In the genomic region with DNA sequence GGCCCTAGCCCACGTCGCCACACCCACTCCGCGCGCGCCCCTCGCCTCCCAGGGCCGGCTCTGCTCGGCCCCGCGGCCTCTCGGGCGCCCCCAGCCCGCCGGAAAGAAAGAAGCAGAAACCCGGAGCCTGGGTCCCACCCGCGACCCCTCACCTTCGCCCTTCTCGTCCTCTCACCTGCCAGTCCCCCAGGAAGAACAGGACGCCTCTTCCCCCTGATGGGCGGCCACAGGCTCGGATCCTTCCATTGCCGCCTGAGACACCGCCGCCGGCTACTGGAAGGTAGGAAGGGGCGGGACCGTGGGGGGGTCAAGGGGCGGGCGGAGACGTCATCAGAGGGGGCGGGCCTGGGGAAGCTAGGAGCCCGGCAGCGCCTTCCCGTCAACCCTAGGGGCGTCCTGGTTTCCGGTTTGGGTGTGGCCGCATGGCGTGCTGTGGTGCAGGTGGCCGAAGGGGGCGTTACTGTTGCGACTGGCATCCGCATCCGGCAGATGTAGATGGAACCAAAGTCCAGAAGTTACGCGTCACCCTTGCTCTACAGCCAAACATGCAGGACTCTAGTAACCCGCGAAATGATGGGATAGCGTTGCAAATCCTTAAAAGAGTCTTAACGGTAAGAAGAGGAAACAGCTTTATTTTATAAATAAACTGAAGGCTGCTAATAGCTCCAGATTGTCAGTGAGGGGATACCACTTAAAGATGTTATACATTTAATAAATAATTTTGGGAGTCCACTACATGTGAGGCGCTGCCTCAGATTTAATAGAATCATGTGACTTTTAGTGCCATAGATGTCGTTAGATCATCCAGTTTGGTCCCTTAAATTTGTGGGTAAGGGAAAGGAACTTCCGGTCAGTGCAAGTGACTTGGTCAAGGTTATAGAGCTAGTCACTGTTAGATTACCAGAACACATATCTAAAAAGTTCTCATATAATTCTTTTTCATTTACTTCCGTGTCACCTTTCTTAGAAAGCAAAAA, we compare ENCODE assay signal across 8 cellular contexts. TPM values are rescaled to one million over a fixed set of nuclear protein-coding genes. Genes with fewer than 3 reads are reported as not detected.
A peak's percentile ranks its signal among the peaks of the same experiment; 100 is the strongest.
DNase-seq lines count a peak whose midpoint lies in the region; ATAC-seq and TF ChIP-seq lines count a peak whose summit lies in the region.

Gene UBA6, minus strand, starts transcription at position 282 of the 977 bp plus-strand sequence. Its CDS starts 36 bp downstream, at position 246.

- H3K4me3 ChIP-seq in GM12864 (ENCODE audit: low read depth, low read length) (peak within 1 kb of the TSS; percentile 100), testis (peak within 1 kb of the TSS; percentile 83 to 87)

- ATAC-seq in HG02623 (IDR thresholded peaks at IDR 0.05; ENCODE audit: unreplicated experiment) = peak; percentile 98
- ATAC-seq in activated naive CD4-positive, alpha-beta T cell treated with anti-CD3 and anti-CD28 coated beads, Interleukin-2, amount 50 U/mL, for 72 hours = peak; percentile 99 to 100
- peak; percentile 99 for ATAC-seq in omental fat pad (ENCODE audit: low FRiP score)

- H3K36me3 ChIP-seq in testis (ENCODE audit: low read depth, missing control alignments) = no peaks in the 10 kb centered on the region

- TF ChIP-seq CTCF in GM12864 (IDR thresholded peaks at IDR 0.05; ENCODE audit: low read depth, low read length, missing control alignments) (peak; percentile 27), omental fat pad (IDR thresholded peaks at IDR 0.05) (no peak), testis (IDR thresholded peaks at IDR 0.05) (peak in 2 of 3 experiments; percentile 7 to 27)

- H3K4me1 ChIP-seq in testis = peaks cover 6% of the 10 kb centered on the region

- H3K9me3 ChIP-seq in testis = no peaks in the 10 kb centered on the region

- no peak for TF ChIP-seq POLR2A in testis (IDR thresholded peaks at IDR 0.05)

- WGBS in testis, 2 donors = 1 to 2% methylated on average over 25 to 55 of the region's 55 CpGs

- DNase-seq in GM12864 (ENCODE audit: low read depth) (peak; percentile 94), NCI-H1092 treated with DMSO at 0.1 percent for 48 hours (lab: John Stamatoyannopoulos, UW) (peak; percentile 96), SKM-1 (lab: John Stamatoyannopoulos, UW; ENCODE audit: unreplicated experiment) (peak; percentile 88), glomerular visceral epithelial cell (ENCODE audit: extremely low spot score) (peak; percentile 98), omental fat pad (ENCODE audit: low spot score) (peak; percentile 79), testis (peak; percentile 98)
- peak; percentile 92 to 96 for DNase-seq in activated naive CD4-positive, alpha-beta T cell treated with anti-CD3 and anti-CD28 coated beads, Interleukin-2, amount 50 U/mL, for 72 hours (ENCODE audit: low spot score in 2 of 2)

- H3K27ac ChIP-seq in testis = peak within 1 kb of the TSS; percentile 89 to 91

- no peaks in the 10 kb centered on the region for H3K27me3 ChIP-seq in testis

- H3K36me3 Mint-ChIP-seq in activated naive CD4-positive, alpha-beta T cell treated with anti-CD3 and anti-CD28 coated beads, Interleukin-2, amount 50 U/mL, for 72 hours = peaks cover 38 to 64% of the 10 kb centered on the region in 2 donors

- peak within 1 kb of the TSS; percentile 88 to 97 for H3K27ac Mint-ChIP-seq in activated naive CD4-positive, alpha-beta T cell treated with anti-CD3 and anti-CD28 coated beads, Interleukin-2, amount 50 U/mL, for 72 hours

- intact Hi-C loops in testis (cut with DNase I; ENCODE audit: low total_unique reads) = no loop called here

- H3K9me3 Mint-ChIP-seq in activated naive CD4-positive, alpha-beta T cell treated with anti-CD3 and anti-CD28 coated beads, Interleukin-2, amount 50 U/mL, for 72 hours = peaks cover 3 to 16% of the 10 kb centered on the region in 2 donors

RNA-seq across cellular contexts. Expression of gene UBA6, which starts in this region (rescaled TPM):
- total RNA-seq in activated naive CD4-positive, alpha-beta T cell treated with anti-CD3 and anti-CD28 coated beads, Interleukin-2, amount 50 U/mL, for 72 hours = 10 to 100 TPM; 90.0 to 94.6 TPM
- total RNA-seq in omental fat pad = 10 to 100 TPM; 49.2 to 82.6 (median 77.5) TPM
- 10 to 100 TPM; 76.2 to 86.8 TPM for total RNA-seq in testis
- polyA plus RNA-seq in testis (ENCODE audit: insufficient read depth, low read depth, low replicate concordance) = 19.7 TPM

Comparison
In these comparisons a context has a peak if more than half of its experiments do, and no peak if none do; other contexts are left out.
1. Peak in every context shown above with its lines: DNase-seq, ATAC-seq, H3K4me3 ChIP-seq and H3K27ac ChIP-seq.
2. CTCF ChIP-seq: peak in GM12864 (single experiment) and testis (2 of 3); none in omental fat pad (0 of 3).